Comparison of ENCODE assay signal across 17 cellular contexts in genomic region chr3:77236118-77236517, GRCh38.
DNase-seq lines count a peak whose midpoint lies in the region; ATAC-seq, FAIRE-seq and TF ChIP-seq lines count a peak whose summit lies in the region.
"Had no signal": no experiment of that assay in that cellular context is flagged by ENCODE, and none has a peak within 500 bp of the region (broad histone marks: within the 10 kb centered on the region; RNA-seq: fewer than 3 reads in every experiment).

No MANE protein-coding gene starts in this region.

- H3K27ac ChIP-seq in right lobe of liver = peak overlapping the region in 1 of 3 donors; percentile 15
- no peak overlapping the region for H3K27ac ChIP-seq in HepG2 (ENCODE audit: extremely low read length, insufficient read depth, low read length)
- H3K27ac ChIP-seq in hepatocyte = no peak overlapping the region
- peak overlapping the region; percentile 19 for H3K27ac ChIP-seq in smooth muscle cell (ENCODE audit: low read depth)
- H3K27ac ChIP-seq: BLaER1, GM23248 had no signal

- no peak overlapping the region for H3K4me2 ChIP-seq in HepG2 (ENCODE audit: low read depth, low read length)
- H3K4me2 ChIP-seq in hepatocyte = peak overlapping the region; percentile 27
- peak overlapping the region; percentile 10 for H3K4me2 ChIP-seq in smooth muscle cell
- H3K4me2 ChIP-seq: BLaER1 had no signal

- H3K4me3 ChIP-seq in right lobe of liver (no peak overlapping the region), HepG2 (replicated peaks in 1 of 3; ENCODE audit: insufficient read depth in 1 of 3, low read depth in 2 of 3, low read length in 3 of 3) (no peak overlapping the region), hepatocyte (no peak overlapping the region), smooth muscle cell (no peak overlapping the region)
- H3K4me3 ChIP-seq: BLaER1, GM23248 had no signal

- H4K20me1 ChIP-seq in HepG2 (ENCODE audit: insufficient read depth, low read length) = no peaks in the 10 kb centered on the region
- no peaks in the 10 kb centered on the region for H4K20me1 ChIP-seq in hepatocyte (ENCODE audit: insufficient read depth, poor library complexity, severe bottlenecking)
- no peaks in the 10 kb centered on the region for H4K20me1 ChIP-seq in smooth muscle cell (ENCODE audit: low read depth)
- H4K20me1 ChIP-seq: BLaER1 had no signal

- intact Hi-C loops in right lobe of liver (cut with DNase I) = no loop called here
- intact Hi-C loops in HepG2 (cut with micrococcal nuclease; ENCODE audit: unreplicated experiment) = no loop called here
- intact Hi-C loops in posterior vena cava (cut with DNase I) = no loop called here

- CTCF ChIA-PET in HepG2 (lab: Yijun Ruan, JAX; ENCODE audit: low intra/inter-chr PET ratio, low total read pairs) = no interaction called here

- WGBS in right lobe of liver (ENCODE audit: insufficient coverage, low coverage, low lambda C conversion rate, missing lambda C conversion rate) = 34% methylated on average over 6 of the region's 7 CpGs
- WGBS in HepG2 (ENCODE audit: low lambda C conversion rate) = 1% methylated on average over 7 of the region's 7 CpGs
- 24% methylated on average over 7 of the region's 7 CpGs for WGBS in hepatocyte (ENCODE audit: low lambda C conversion rate, missing lambda C conversion rate)
- 35% methylated on average over 7 of the region's 7 CpGs for WGBS in smooth muscle cell (ENCODE audit: low lambda C conversion rate)

- in situ Hi-C loops in HepG2 (cut with HindIII; ENCODE audit: extremely low pct_ligation_motif_present, low pct_unique_long_range_greater_than_20kb) = no loop called here

- FAIRE-seq in HepG2 (lab: Jason Lieb, UNC) = no peak
- FAIRE-seq: H54 had no signal

- POLR2A ChIA-PET in HepG2 (lab: Yijun Ruan, JAX) = no interaction called here

- no TSS peak for BruUV-seq in HepG2 (replicated peaks; lab: Mats Ljungman, UMichigan)

- TF ChIP-seq POLR2A in right lobe of liver (IDR thresholded peaks at IDR 0.05) = no peak
- TF ChIP-seq POLR2A in HepG2 (IDR thresholded peaks at IDR 0.05; ENCODE audit: insufficient read depth in 1 of 2, low read depth in 2 of 2, low read length in 2 of 2) = no peak

- DNase-seq in right lobe of liver = no peak
- DNase-seq in HepG2 (ENCODE audit: low spot score) = no peak
- DNase-seq in amniotic epithelial cell (ENCODE audit: low read depth) = peak; percentile 32
- DNase-seq in hepatocyte (ENCODE audit: low spot score) = peak; percentile 41
- no peak for DNase-seq in smooth muscle cell (lab: John Stamatoyannopoulos, UW; ENCODE audit: unreplicated experiment)
- DNase-seq in posterior vena cava (ENCODE audit: low spot score) = no peak
- DNase-seq: 8988T; AML-193; CD8-positive, alpha-beta memory T cell; DMS53; GF-D8; GM23248 had no signal

- ATAC-seq in right lobe of liver = peak in 3 of 4 donors; percentile 71 to 92 (median 72)
- no peak for ATAC-seq in HepG2
- ATAC-seq in HG02852 (IDR thresholded peaks at IDR 0.05; ENCODE audit: unreplicated experiment) = no peak
- no peak for ATAC-seq in GM18520 (IDR thresholded peaks at IDR 0.05; ENCODE audit: unreplicated experiment)
- ATAC-seq: HCT116 had no signal

- TF ChIP-seq CTCF in right lobe of liver (IDR thresholded peaks at IDR 0.05) = no peak
- no peak for TF ChIP-seq CTCF in HepG2 (CRISPR knock-in tag; IDR thresholded peaks at IDR 0.05)
- no peak for TF ChIP-seq CTCF in hepatocyte (IDR thresholded peaks at IDR 0.05; ENCODE audit: poor library complexity)
- no peak for TF ChIP-seq CTCF in smooth muscle cell (IDR thresholded peaks at IDR 0.05; ENCODE audit: borderline replicate concordance, insufficient read depth, poor library complexity, severe bottlenecking)

- H3K27me3 ChIP-seq in right lobe of liver = no peaks in the 10 kb centered on the region
- no peaks in the 10 kb centered on the region for H3K27me3 ChIP-seq in HepG2 (ENCODE audit: control insufficient read depth in 1 of 2, insufficient read depth in 2 of 2, low read length in 2 of 2)
- no peaks in the 10 kb centered on the region for H3K27me3 ChIP-seq in hepatocyte
- no peaks in the 10 kb centered on the region for H3K27me3 ChIP-seq in smooth muscle cell (ENCODE audit: low read depth)
- H3K27me3 ChIP-seq: BLaER1 had no signal

- H3K79me2 ChIP-seq in HepG2 (ENCODE audit: insufficient read depth, low read length) (no peaks in the 10 kb centered on the region), hepatocyte (no peaks in the 10 kb centered on the region), smooth muscle cell (ENCODE audit: low read depth) (no peaks in the 10 kb centered on the region)

- no peaks in the 10 kb centered on the region for H3K9me3 ChIP-seq in right lobe of liver
- H3K9me3 ChIP-seq in HepG2 (ENCODE audit: low read length) = no peaks in the 10 kb centered on the region
- no peaks in the 10 kb centered on the region for H3K9me3 ChIP-seq in hepatocyte (ENCODE audit: low read depth)
- H3K9me3 ChIP-seq in smooth muscle cell (replicated peaks; ENCODE audit: low read depth) = no peaks in the 10 kb centered on the region

- no peaks in the 10 kb centered on the region for H3F3A ChIP-seq in smooth muscle cell (ENCODE audit: low read depth)

- H2AFZ ChIP-seq in HepG2 (ENCODE audit: low read length) = no peak overlapping the region
- H2AFZ ChIP-seq in hepatocyte = no peak overlapping the region
- H2AFZ ChIP-seq in smooth muscle cell (ENCODE audit: low read depth) = no peak overlapping the region
- H2AFZ ChIP-seq: GM23248 had no signal

- no peaks in the 10 kb centered on the region for H3K4me1 ChIP-seq in right lobe of liver
- no peaks in the 10 kb centered on the region for H3K4me1 ChIP-seq in HepG2 (ENCODE audit: insufficient read depth, low read length)
- H3K4me1 ChIP-seq in hepatocyte (ENCODE audit: insufficient read depth) = no peaks in the 10 kb centered on the region
- no peaks in the 10 kb centered on the region for H3K4me1 ChIP-seq in smooth muscle cell (ENCODE audit: low read depth)
- H3K4me1 ChIP-seq: BLaER1 had no signal

- no peak for TF ChIP-seq RAD21 in HepG2 (CRISPR knock-in tag; IDR thresholded peaks at IDR 0.05)

- no peaks in the 10 kb centered on the region for H3K9me2 ChIP-seq in hepatocyte (replicated peaks; ENCODE audit: insufficient read depth)

- no peaks in the 10 kb centered on the region for H3K36me3 ChIP-seq in right lobe of liver
- no peaks in the 10 kb centered on the region for H3K36me3 ChIP-seq in HepG2 (replicated peaks in 1 of 2; ENCODE audit: control insufficient read depth in 1 of 2, insufficient read depth in 2 of 2, low read length in 2 of 2)
- no peaks in the 10 kb centered on the region for H3K36me3 ChIP-seq in hepatocyte (replicated peaks; ENCODE audit: insufficient read depth, low read depth)
- H3K36me3 ChIP-seq in smooth muscle cell (ENCODE audit: low read depth) = no peaks in the 10 kb centered on the region
- H3K36me3 ChIP-seq: BLaER1 had no signal

- H3K9ac ChIP-seq in HepG2 (ENCODE audit: insufficient read depth, low read depth, low read length) = no peak overlapping the region
- H3K9ac ChIP-seq in smooth muscle cell (ENCODE audit: low read depth) = no peak overlapping the region
- H3K9ac ChIP-seq: BLaER1, GM23248 had no signal

- TF ChIP-seq EP300 in HepG2 (IDR thresholded peaks at IDR 0.05; ENCODE audit: low read depth in 2 of 2, low read length in 2 of 2) (no peak), HepG2 (CRISPR knock-in tag; IDR thresholded peaks at IDR 0.05; ENCODE audit: borderline replicate concordance) (no peak)

TF ChIP-seq in HepG2, 621 proteins besides CTCF, POLR2A, EP300 and RAD21 (continues in another document):
- TF ChIP-seq ZSCAN29 (CRISPR knock-in tag; conservative IDR thresholded peaks at IDR 0.05) (no peak), ZBTB25 (CRISPR knock-in tag; IDR thresholded peaks at IDR 0.05) (no peak), SALL2 (CRISPR knock-in tag; IDR thresholded peaks at IDR 0.05) (no peak), SUZ12 (IDR thresholded peaks at IDR 0.05; ENCODE audit: low read depth, low read length) (no peak), ZNF678 (CRISPR knock-in tag; IDR thresholded peaks at IDR 0.05) (no peak), FOSL2 (CRISPR knock-in tag; IDR thresholded peaks at IDR 0.05) (no peak), ZFP36L2 (CRISPR knock-in tag; IDR thresholded peaks at IDR 0.05) (no peak), ARID4A (CRISPR knock-in tag; IDR thresholded peaks at IDR 0.05; ENCODE audit: borderline replicate concordance) (no peak), ZNF329 (CRISPR knock-in tag; IDR thresholded peaks at IDR 0.05; ENCODE audit: low read depth) (no peak)

Comparison
In these comparisons a context has a peak if more than half of its experiments do, and no peak if none do; other contexts are left out.
1. ATAC-seq: peak in right lobe of liver (3 of 4); none in HepG2 (single experiment), HG02852 (single experiment) and GM18520 (single experiment).
2. DNase-seq: peak in amniotic epithelial cell (single experiment) and hepatocyte (single experiment); none in right lobe of liver (0 of 3), HepG2 (single experiment), smooth muscle cell (single experiment) and posterior vena cava (single experiment).